Comparison of ENCODE assay signal across 7 cellular contexts in genomic region chr18:48022531-48023330, GRCh38.
DNase-seq lines count a peak whose midpoint lies in the region; ATAC-seq and TF ChIP-seq lines count a peak whose summit lies in the region.

No MANE protein-coding gene starts in this region.

- no peaks in the 10 kb centered on the region for H3K9me3 ChIP-seq in stomach

- H3K36me3 ChIP-seq in brain microvascular endothelial cell (replicated peaks) (no peaks in the 10 kb centered on the region), stomach (no peaks in the 10 kb centered on the region)

- no peak overlapping the region for H3K4me3 ChIP-seq in brain microvascular endothelial cell (ENCODE audit: low read depth, low read length)
- no peak overlapping the region for H3K4me3 ChIP-seq in stomach

- TF ChIP-seq EP300 in stomach (IDR thresholded peaks at IDR 0.05) = no peak

- no peak overlapping the region for H3K27ac ChIP-seq in brain microvascular endothelial cell
- H3K27ac ChIP-seq in stomach = no peak overlapping the region

- H3K4me1 ChIP-seq in stomach = peaks cover 0 to 21% (median 9%) of the 10 kb centered on the region in 4 donors

- ATAC-seq in GM21367 (IDR thresholded peaks at IDR 0.05; ENCODE audit: unreplicated experiment) = no peak

- H3K27me3 ChIP-seq in brain microvascular endothelial cell (replicated peaks) = no peaks in the 10 kb centered on the region
- H3K27me3 ChIP-seq in stomach = peaks cover 0 to 42% (median 5%) of the 10 kb centered on the region in 3 donors

- TF ChIP-seq CTCF in brain microvascular endothelial cell (IDR thresholded peaks at IDR 0.05; ENCODE audit: low read depth, low read length, missing control alignments) (peak; percentile 64), stomach (IDR thresholded peaks at IDR 0.05) (peak in 5 of 7 experiments; percentile 11 to 60 (median 50))

- in situ Hi-C loops in KBM-7 (cut with MboI; ENCODE audit: low pct_unique_long_range_greater_than_20kb, low sequenced_read_pairs) = no loop called here
- in situ Hi-C loops in brain microvascular endothelial cell (cut with HindIII; ENCODE audit: low pct_ligation_motif_present, low sequenced_read_pairs) = no loop called here

- no peak for TF ChIP-seq POLR2A in stomach (IDR thresholded peaks at IDR 0.05)

- WGBS in stomach, 5 donors = 56 to 62% (median 57%) methylated on average over 16 of the region's 16 CpGs

- intact Hi-C loops in stomach (cut with DNase I; ENCODE audit: low total_unique reads) = no loop called here

- DNase-seq in GDM1 (lab: John Stamatoyannopoulos, UW) = peak; percentile 81
- peak; percentile 94 for DNase-seq in KBM-7
- DNase-seq in NOMO-1 treated with dmso at 0.1 percent for 144 hours (lab: John Stamatoyannopoulos, UW; ENCODE audit: unreplicated experiment) = peak; percentile 73
- DNase-seq in brain microvascular endothelial cell = peak; percentile 32
- peak; percentile 65 for DNase-seq in iris pigment epithelial cell (ENCODE audit: low read depth)
- no peak for DNase-seq in stomach
